Comparison of ENCODE assay signal across 18 cellular contexts in genomic region chrX:9368262-9368661, GRCh38.
DNase-seq lines count a peak whose midpoint lies in the region; ATAC-seq, FAIRE-seq and TF ChIP-seq lines count a peak whose summit lies in the region.
"Had no signal": no experiment of that assay in that cellular context is flagged by ENCODE, and none has a peak within 500 bp of the region (broad histone marks: within the 10 kb centered on the region; RNA-seq: fewer than 3 reads in every experiment).

No MANE protein-coding gene starts in this region.

- POLR2A ChIA-PET in A549 (lab: Yijun Ruan, JAX) (no interaction called here), RWPE1 (lab: Yijun Ruan, JAX; ENCODE audit: low non-redundant PET) (no interaction called here)

- WGBS in A549 (ENCODE audit: missing lambda C conversion rate) = 76% methylated on average over 6 of the region's 6 CpGs
- 32% methylated on average over 6 of the region's 6 CpGs for WGBS in right lobe of liver (ENCODE audit: insufficient coverage, low coverage, low lambda C conversion rate, missing lambda C conversion rate)

- H3K9me3 ChIP-seq in A549 (no peaks in the 10 kb centered on the region), right lobe of liver (no peaks in the 10 kb centered on the region)
- H3K9me3 ChIP-seq: HAP-1 had no signal

- no peak for TF ChIP-seq RAD21 in A549 (conservative IDR thresholded peaks at IDR 0.05 in 1 of 2, IDR thresholded peaks at IDR 0.05 in 1 of 2)

- H3K27ac ChIP-seq in A549 (no peak overlapping the region), right lobe of liver (peak overlapping the region in 2 of 3 donors; percentile 35 to 58), RWPE1 (no peak overlapping the region)

- no peaks in the 10 kb centered on the region for H3K4me1 ChIP-seq in A549
- H3K4me1 ChIP-seq in right lobe of liver = peaks cover 0 to 14% (median 0%) of the 10 kb centered on the region in 4 donors

- CTCF ChIA-PET in A549 (lab: Yijun Ruan, JAX) = no interaction called here
- CTCF ChIA-PET in RWPE1 (lab: Yijun Ruan, JAX) = no interaction called here

- TF ChIP-seq CTCF in A549 (IDR thresholded peaks at IDR 0.05) = no peak
- TF ChIP-seq CTCF in right lobe of liver (IDR thresholded peaks at IDR 0.05) = no peak
- TF ChIP-seq CTCF in RWPE1 (conservative IDR thresholded peaks at IDR 0.05; ENCODE audit: low read depth) = no peak

- ATAC-seq in A549 (no peak), left lobe of liver (peak; percentile 93), right lobe of liver (peak; percentile 92 to 97 (median 95)), sciatic nerve (peak; percentile 25), HG03378 (IDR thresholded peaks at IDR 0.05; ENCODE audit: unreplicated experiment) (no peak)

- no peak for DNase-seq in A549 (ENCODE audit: low read depth in 1 of 2, low spot score in 1 of 2)
- DNase-seq in left lobe of liver (ENCODE audit: low spot score) = peak; percentile 65
- DNase-seq in right lobe of liver = peak; percentile 50 to 75 (median 70)
- DNase-seq in sciatic nerve (ENCODE audit: low spot score) = no peak
- DNase-seq in NCI-H2171 (lab: John Stamatoyannopoulos, UW) = no peak
- no peak for DNase-seq in RWPE1 (ENCODE audit: low spot score)
- DNase-seq: 8988T; C1 segment of cervical spinal cord; Calu3; CD4-positive, alpha-beta memory T cell; COR-L47; DMS53; DMS79 treated with DMSO at 0.1 percent for 48 hours; GF-D8; GOT3 had no signal

- intact Hi-C loops in right lobe of liver (cut with DNase I) (no loop called here), sciatic nerve (cut with DNase I) (no loop called here)

- no peak overlapping the region for H3K4me3 ChIP-seq in A549
- H3K4me3 ChIP-seq in right lobe of liver = no peak overlapping the region
- H3K4me3 ChIP-seq: HAP-1 had no signal

- TF ChIP-seq EP300 in A549 (IDR thresholded peaks at IDR 0.05) = no peak

- no peaks in the 10 kb centered on the region for H3K36me3 ChIP-seq in right lobe of liver
- H3K36me3 ChIP-seq: HAP-1 had no signal

- no peaks in the 10 kb centered on the region for H3K27me3 ChIP-seq in right lobe of liver

- FAIRE-seq in A549 (lab: Jason Lieb, UNC) = peak; percentile 88
- FAIRE-seq: H54 had no signal

- no peak overlapping the region for H3K4me2 ChIP-seq in A549

- TF ChIP-seq POLR2A in A549 (IDR thresholded peaks at IDR 0.05; ENCODE audit: low read length) = no peak
- TF ChIP-seq POLR2A in right lobe of liver (IDR thresholded peaks at IDR 0.05) = no peak

TF ChIP-seq in A549, 52 proteins besides CTCF, POLR2A, EP300 and RAD21:
- no peak for TF ChIP-seq GATA3 (IDR thresholded peaks at IDR 0.05; ENCODE audit: borderline replicate concordance)
- TF ChIP-seq NR3C1 (IDR thresholded peaks at IDR 0.05) = no peak
- no peak for TF ChIP-seq ZFP36 (IDR thresholded peaks at IDR 0.05; ENCODE audit: borderline replicate concordance, partially characterized antibody)
- no peak for TF ChIP-seq ESRRA (IDR thresholded peaks at IDR 0.05; ENCODE audit: borderline replicate concordance, low read length)
- no peak for TF ChIP-seq MAFK (IDR thresholded peaks at IDR 0.05; ENCODE audit: partially characterized antibody)
- no peak for TF ChIP-seq ZC3H11A (IDR thresholded peaks at IDR 0.05)

Comparison
In these comparisons a context has a peak if more than half of its experiments do, and no peak if none do; other contexts are left out.
1. ATAC-seq: peak in left lobe of liver (single experiment), right lobe of liver (4 of 4) and sciatic nerve (single experiment); none in A549 (0 of 2) and HG03378 (single experiment).
2. DNase-seq: peak in left lobe of liver (single experiment) and right lobe of liver (3 of 3); none in A549 (0 of 2), sciatic nerve (single experiment), NCI-H2171 (single experiment) and RWPE1 (single experiment).
3. H3K27ac ChIP-seq: peak in right lobe of liver (2 of 3); none in A549 (0 of 2) and RWPE1 (single experiment).